33 cellular contexts compared by ENCODE assay signal in genomic region chr5:164186550-164186949, GRCh38.
"Had no signal": no experiment of that assay in that cellular context is flagged by ENCODE, and none has a peak within 500 bp of the region (broad histone marks: within the 10 kb centered on the region; RNA-seq: fewer than 3 reads in every experiment).

No MANE protein-coding gene starts in this region.

- H3K9me3 ChIP-seq: MG63, SJCRH30 had no signal

- H3K4me3 ChIP-seq: MG63, PC-9, SJCRH30, SK-N-MC had no signal

- H3K4me2 ChIP-seq: PC-9 had no signal

- H2AFZ ChIP-seq: PC-9 had no signal

- DNase-seq: Kasumi-1, MG63, NCI-H1048, NCI-H1092 treated with DMSO at 0.1 percent for 48 hours, NCI-H1105 treated with DMSO at 0.1 percent for 48 hours, NCI-H1417, NCI-H1436, NCI-H146, NCI-H1694, NCI-H187, NCI-H1930, NCI-H2029 treated with DMSO at 0.1 percent for 48 hours, NCI-H2081 treated with DMSO at 0.1 percent for 48 hours, NCI-H2107, NCI-H2171, NCI-H226, NCI-H446 treated with DMSO at 0.1 percent for 48 hours, NCI-H510A, NCI-H524, NCI-H526, NCI-H69, NCI-H748 treated with DMSO at 0.1 percent for 48 hours, NCI-H82, PC-9, SHP77, SIG-M5, SJCRH30 had no signal

- FAIRE-seq: RCC 7860 had no signal

- ATAC-seq: Panc1, Right ventricle myocardium inferior, SK-N-SH treated with all-trans-retinoic acid at 6 μM for 48 hours had no signal

- H3K36me3 ChIP-seq: MG63, SJCRH30 had no signal

- H3K27ac ChIP-seq: PC-9, RWPE1, SJCRH30, SK-N-MC had no signal

- H3K27me3 ChIP-seq: MG63, SJCRH30 had no signal
